In the genomic region with DNA sequence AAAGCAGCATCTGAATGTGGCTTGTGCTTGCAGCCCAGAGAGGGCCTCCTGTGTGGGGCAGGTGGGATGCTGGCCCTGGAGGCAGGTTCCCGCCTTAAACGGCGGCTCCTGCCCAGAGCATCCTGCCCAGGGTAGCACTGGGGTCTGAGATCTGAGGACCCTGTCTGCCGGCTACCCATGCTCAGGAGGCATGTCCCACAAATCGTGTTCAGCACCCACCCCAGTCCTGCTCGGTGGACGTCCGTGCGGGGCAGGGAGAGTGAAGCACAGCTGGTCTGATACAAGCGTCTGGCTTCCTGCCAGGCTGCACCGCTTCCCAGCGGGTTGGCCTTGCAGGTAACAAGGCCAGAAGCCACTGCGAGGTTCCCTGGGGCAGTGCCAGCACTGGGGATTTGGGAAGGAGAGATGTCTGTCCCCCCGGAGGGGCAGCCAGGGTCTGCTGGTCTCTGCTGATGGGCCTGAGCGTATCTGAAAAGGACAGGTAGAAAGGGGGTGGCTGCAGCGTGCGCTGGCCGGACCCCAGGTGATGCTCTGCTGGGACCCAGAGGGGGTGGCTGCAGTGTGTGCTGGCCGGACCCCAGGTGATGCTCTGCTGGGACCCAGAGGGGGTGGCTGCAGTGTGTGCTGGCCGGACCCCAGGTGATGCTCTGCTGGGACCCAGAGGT, we compare ENCODE assay signal across 8 cellular contexts. TPM values are rescaled to one million over a fixed set of nuclear protein-coding genes. Genes with fewer than 3 reads are reported as not detected.
DNase-seq lines count a peak whose midpoint lies in the region; ATAC-seq, FAIRE-seq and TF ChIP-seq lines count a peak whose summit lies in the region.
"Had no signal": no experiment of that assay in that cellular context is flagged by ENCODE, and none has a peak within 500 bp of the region (broad histone marks: within the 10 kb centered on the region; RNA-seq: fewer than 3 reads in every experiment).

No MANE protein-coding gene starts in this region.

- peak overlapping the region; percentile 74 for H3K4me3 Mint-ChIP-seq in glutamatergic neuron (ENCODE audit: unreplicated experiment)

- no TSS peak for BruUV-seq in Panc1 (replicated peaks; lab: Mats Ljungman, UMichigan)

- peaks cover 38% of the 10 kb centered on the region for H3K4me1 ChIP-seq in Panc1 (ENCODE audit: control insufficient read depth, insufficient read depth, low read length)
- H3K4me1 ChIP-seq in skeletal muscle tissue (ENCODE audit: control insufficient read depth in 3 of 3, insufficient read depth in 3 of 3, low read length in 3 of 3), result peaks cover 30 to 44% (median 37%) of the 10 kb centered on the region in 3 donors

- CTCF ChIA-PET in Panc1 (lab: Charles Lee), result interaction anchor here (0.6 kb wide), 1 partner anchor 279 kb away, joined by 8 read pairs; no protein-coding TSS in a partner anchor

- DNase-seq in GM12892 (ENCODE audit: insufficient read length) (no peak), Panc1 (ENCODE audit: low read depth, low spot score) (no peak), glutamatergic neuron (no peak), 8988T (no peak), NCI-H526 (lab: John Stamatoyannopoulos, UW) (no peak)
- DNase-seq: SW 1271 had no signal

- no peaks in the 10 kb centered on the region for H3K36me3 Mint-ChIP-seq in glutamatergic neuron (ENCODE audit: unreplicated experiment)

- peaks cover 13% of the 10 kb centered on the region for H3K4me1 Mint-ChIP-seq in glutamatergic neuron (ENCODE audit: low read depth, unreplicated experiment)

- ATAC-seq in Panc1, result no peak
- no peak for ATAC-seq in GM18519 (IDR thresholded peaks at IDR 0.05; ENCODE audit: low FRiP score, unreplicated experiment)

- TF ChIP-seq CTCF in Panc1 (IDR thresholded peaks at IDR 0.05) (no peak), glutamatergic neuron (IDR thresholded peaks at IDR 0.05; ENCODE audit: partially characterized antibody, unreplicated experiment) (no peak)

- in situ Hi-C loops in Panc1 (cut with HindIII; ENCODE audit: low pct_unique_long_range_greater_than_20kb, low sequenced_read_pairs), result no loop called here

- intact Hi-C loops in Panc1 (cut with micrococcal nuclease; ENCODE audit: unreplicated experiment), result no loop called here

- H3K9ac ChIP-seq in skeletal muscle tissue (ENCODE audit: low read depth in 1 of 3, low read length in 3 of 3), result peak overlapping the region in 2 of 3 donors; percentile 32 to 50

- no peak for TF ChIP-seq POLR2A in GM12892 (IDR thresholded peaks at IDR 0.05; ENCODE audit: low read depth, low read length)

- peaks cover 8% of the 10 kb centered on the region for H3K9me3 Mint-ChIP-seq in glutamatergic neuron (ENCODE audit: unreplicated experiment)

- no peaks in the 10 kb centered on the region for H3K36me3 ChIP-seq in Panc1 (ENCODE audit: control insufficient read depth, insufficient read depth, low read length)
- H3K36me3 ChIP-seq in skeletal muscle tissue (ENCODE audit: control insufficient read depth in 3 of 3, insufficient read depth in 3 of 3, low read length in 3 of 3), result peaks cover 4 to 11% (median 7%) of the 10 kb centered on the region in 3 donors

- peak overlapping the region; percentile 78 for H3K27ac Mint-ChIP-seq in glutamatergic neuron (ENCODE audit: unreplicated experiment)

- H3K27me3 ChIP-seq in Panc1 (ENCODE audit: control insufficient read depth, insufficient read depth, low read length) (no peaks in the 10 kb centered on the region), skeletal muscle tissue (ENCODE audit: control insufficient read depth in 3 of 3, insufficient read depth in 3 of 3, low read length in 3 of 3) (no peaks in the 10 kb centered on the region)

- peak; percentile 68 for FAIRE-seq in GM12892 (lab: Jason Lieb, UNC)

- H3K27ac ChIP-seq in Panc1 (ENCODE audit: low read length) (peak overlapping the region; percentile 73; the same call in 1 of the 2 replicates), skeletal muscle tissue (ENCODE audit: low read depth, low read length) (no peak overlapping the region)

- H3K9me3 ChIP-seq in Panc1 (ENCODE audit: control insufficient read depth, insufficient read depth, low read depth, low read length) (no peaks in the 10 kb centered on the region), skeletal muscle tissue (ENCODE audit: control insufficient read depth in 3 of 3, low read length in 3 of 3) (no peaks in the 10 kb centered on the region)

- H3K27me3 Mint-ChIP-seq in glutamatergic neuron (ENCODE audit: unreplicated experiment), result peaks cover 6% of the 10 kb centered on the region

- H3K4me3 ChIP-seq in Panc1 (ENCODE audit: low read depth in 2 of 2, low read length in 2 of 2) (no peak overlapping the region), skeletal muscle tissue (ENCODE audit: low read length in 3 of 3) (no peak overlapping the region)

- POLR2A ChIA-PET in Panc1 (lab: Charles Lee), result no interaction called here

RNA-seq across cellular contexts. Expression of a gene that starts 3.6 kb away (rescaled TPM):
- 23.8 TPM for polyA plus RNA-seq in GM12892 (2012; ENCODE audit: missing spikeins)
- total RNA-seq in Panc1 (2021; ENCODE audit: unreplicated experiment) (55.7 TPM), glutamatergic neuron (ENCODE audit: unreplicated experiment) (31.3 TPM), skeletal muscle tissue (4.7 TPM)
- polyA plus RNA-seq in Panc1 (2012; ENCODE audit: insufficient read length), result 83.8 TPM

RNA-seq across cellular contexts. Expression of a gene that starts 11.5 kb away (rescaled TPM):
- polyA plus RNA-seq in GM12892 (2012; ENCODE audit: missing spikeins), result 4.9 TPM
- total RNA-seq in Panc1 (2021; ENCODE audit: unreplicated experiment) (34.3 TPM), glutamatergic neuron (ENCODE audit: unreplicated experiment) (23.9 TPM), skeletal muscle tissue (4.7 TPM)
- 60.2 TPM for polyA plus RNA-seq in Panc1 (2012; ENCODE audit: insufficient read length)

RNA-seq across cellular contexts. Expression of a gene that starts 18.8 kb away (rescaled TPM):
- 0.19 TPM for polyA plus RNA-seq in GM12892 (2012; ENCODE audit: missing spikeins)
- total RNA-seq in Panc1 (2021; ENCODE audit: unreplicated experiment) (0.77 TPM), glutamatergic neuron (ENCODE audit: unreplicated experiment) (1.8 TPM), skeletal muscle tissue (not detected)
- polyA plus RNA-seq in Panc1 (2012; ENCODE audit: insufficient read length), result 1.1 TPM

RNA-seq across cellular contexts. Expression of a gene that starts 55.5 kb away (rescaled TPM):
- polyA plus RNA-seq in GM12892 (2012; ENCODE audit: missing spikeins), result 18.1 TPM
- total RNA-seq in Panc1 (2021; ENCODE audit: unreplicated experiment), result 31.3 TPM
- 31.3 TPM for polyA plus RNA-seq in Panc1 (2012; ENCODE audit: insufficient read length)
- total RNA-seq in glutamatergic neuron (ENCODE audit: unreplicated experiment), result 51.0 TPM
- 17.2 TPM for total RNA-seq in skeletal muscle tissue
